Comparison of ENCODE assay signal across 2 cellular contexts in the genomic region with DNA sequence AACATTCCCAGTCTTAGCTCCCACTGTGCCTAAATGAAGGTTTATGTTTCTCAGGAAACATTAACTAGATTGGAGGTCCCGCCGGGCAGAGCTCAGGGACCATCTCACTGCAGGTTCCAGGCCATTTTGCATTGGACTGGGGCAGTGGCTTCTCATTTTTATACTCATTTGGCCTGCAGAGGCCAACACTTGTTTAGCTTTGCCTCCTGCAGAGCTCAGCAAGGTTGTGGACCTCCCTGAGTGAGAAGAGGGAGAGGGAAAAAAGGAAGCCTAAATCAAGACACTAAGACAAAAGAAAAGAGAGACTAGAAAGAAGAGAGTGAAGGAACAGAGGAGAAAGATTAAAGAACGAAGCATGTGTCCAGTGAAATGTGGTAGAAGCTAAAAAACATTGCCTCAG.
TF ChIP-seq lines count a peak whose summit lies in the region.

No MANE protein-coding gene starts in this region.

TF ChIP-seq in SK-N-SH, 30 proteins besides CTCF, POLR2A, EP300 and RAD21 (continued from another document):
- TF ChIP-seq, protein P1, sequence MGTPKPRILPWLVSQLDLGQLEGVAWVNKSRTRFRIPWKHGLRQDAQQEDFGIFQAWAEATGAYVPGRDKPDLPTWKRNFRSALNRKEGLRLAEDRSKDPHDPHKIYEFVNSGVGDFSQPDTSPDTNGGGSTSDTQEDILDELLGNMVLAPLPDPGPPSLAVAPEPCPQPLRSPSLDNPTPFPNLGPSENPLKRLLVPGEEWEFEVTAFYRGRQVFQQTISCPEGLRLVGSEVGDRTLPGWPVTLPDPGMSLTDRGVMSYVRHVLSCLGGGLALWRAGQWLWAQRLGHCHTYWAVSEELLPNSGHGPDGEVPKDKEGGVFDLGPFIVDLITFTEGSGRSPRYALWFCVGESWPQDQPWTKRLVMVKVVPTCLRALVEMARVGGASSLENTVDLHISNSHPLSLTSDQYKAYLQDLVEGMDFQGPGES (IDR thresholded peaks at IDR 0.05; ENCODE audit: low read depth, low read length) = no peak
- TF ChIP-seq JUND (IDR thresholded peaks at IDR 0.05) = no peak
- TF ChIP-seq, protein P2, sequence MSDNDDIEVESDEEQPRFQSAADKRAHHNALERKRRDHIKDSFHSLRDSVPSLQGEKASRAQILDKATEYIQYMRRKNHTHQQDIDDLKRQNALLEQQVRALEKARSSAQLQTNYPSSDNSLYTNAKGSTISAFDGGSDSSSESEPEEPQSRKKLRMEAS (IDR thresholded peaks at IDR 0.05; ENCODE audit: low read depth) = no peak
- TF ChIP-seq CHD2 (IDR thresholded peaks at IDR 0.05; ENCODE audit: low read length, partially characterized antibody) = no peak
- no peak for TF ChIP-seq MXI1 (IDR thresholded peaks at IDR 0.05; ENCODE audit: low read depth, low read length)
- no peak for TF ChIP-seq FOXJ3 (CRISPR knock-in tag; IDR thresholded peaks at IDR 0.05)
- TF ChIP-seq, protein P3, sequence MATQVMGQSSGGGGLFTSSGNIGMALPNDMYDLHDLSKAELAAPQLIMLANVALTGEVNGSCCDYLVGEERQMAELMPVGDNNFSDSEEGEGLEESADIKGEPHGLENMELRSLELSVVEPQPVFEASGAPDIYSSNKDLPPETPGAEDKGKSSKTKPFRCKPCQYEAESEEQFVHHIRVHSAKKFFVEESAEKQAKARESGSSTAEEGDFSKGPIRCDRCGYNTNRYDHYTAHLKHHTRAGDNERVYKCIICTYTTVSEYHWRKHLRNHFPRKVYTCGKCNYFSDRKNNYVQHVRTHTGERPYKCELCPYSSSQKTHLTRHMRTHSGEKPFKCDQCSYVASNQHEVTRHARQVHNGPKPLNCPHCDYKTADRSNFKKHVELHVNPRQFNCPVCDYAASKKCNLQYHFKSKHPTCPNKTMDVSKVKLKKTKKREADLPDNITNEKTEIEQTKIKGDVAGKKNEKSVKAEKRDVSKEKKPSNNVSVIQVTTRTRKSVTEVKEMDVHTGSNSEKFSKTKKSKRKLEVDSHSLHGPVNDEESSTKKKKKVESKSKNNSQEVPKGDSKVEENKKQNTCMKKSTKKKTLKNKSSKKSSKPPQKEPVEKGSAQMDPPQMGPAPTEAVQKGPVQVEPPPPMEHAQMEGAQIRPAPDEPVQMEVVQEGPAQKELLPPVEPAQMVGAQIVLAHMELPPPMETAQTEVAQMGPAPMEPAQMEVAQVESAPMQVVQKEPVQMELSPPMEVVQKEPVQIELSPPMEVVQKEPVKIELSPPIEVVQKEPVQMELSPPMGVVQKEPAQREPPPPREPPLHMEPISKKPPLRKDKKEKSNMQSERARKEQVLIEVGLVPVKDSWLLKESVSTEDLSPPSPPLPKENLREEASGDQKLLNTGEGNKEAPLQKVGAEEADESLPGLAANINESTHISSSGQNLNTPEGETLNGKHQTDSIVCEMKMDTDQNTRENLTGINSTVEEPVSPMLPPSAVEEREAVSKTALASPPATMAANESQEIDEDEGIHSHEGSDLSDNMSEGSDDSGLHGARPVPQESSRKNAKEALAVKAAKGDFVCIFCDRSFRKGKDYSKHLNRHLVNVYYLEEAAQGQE (IDR thresholded peaks at IDR 0.05; ENCODE audit: low read depth, low read length) = no peak

TF ChIP-seq in HEK293, 187 proteins besides CTCF, POLR2A, EP300 and RAD21 (continued from another document):
- TF ChIP-seq, protein P4, sequence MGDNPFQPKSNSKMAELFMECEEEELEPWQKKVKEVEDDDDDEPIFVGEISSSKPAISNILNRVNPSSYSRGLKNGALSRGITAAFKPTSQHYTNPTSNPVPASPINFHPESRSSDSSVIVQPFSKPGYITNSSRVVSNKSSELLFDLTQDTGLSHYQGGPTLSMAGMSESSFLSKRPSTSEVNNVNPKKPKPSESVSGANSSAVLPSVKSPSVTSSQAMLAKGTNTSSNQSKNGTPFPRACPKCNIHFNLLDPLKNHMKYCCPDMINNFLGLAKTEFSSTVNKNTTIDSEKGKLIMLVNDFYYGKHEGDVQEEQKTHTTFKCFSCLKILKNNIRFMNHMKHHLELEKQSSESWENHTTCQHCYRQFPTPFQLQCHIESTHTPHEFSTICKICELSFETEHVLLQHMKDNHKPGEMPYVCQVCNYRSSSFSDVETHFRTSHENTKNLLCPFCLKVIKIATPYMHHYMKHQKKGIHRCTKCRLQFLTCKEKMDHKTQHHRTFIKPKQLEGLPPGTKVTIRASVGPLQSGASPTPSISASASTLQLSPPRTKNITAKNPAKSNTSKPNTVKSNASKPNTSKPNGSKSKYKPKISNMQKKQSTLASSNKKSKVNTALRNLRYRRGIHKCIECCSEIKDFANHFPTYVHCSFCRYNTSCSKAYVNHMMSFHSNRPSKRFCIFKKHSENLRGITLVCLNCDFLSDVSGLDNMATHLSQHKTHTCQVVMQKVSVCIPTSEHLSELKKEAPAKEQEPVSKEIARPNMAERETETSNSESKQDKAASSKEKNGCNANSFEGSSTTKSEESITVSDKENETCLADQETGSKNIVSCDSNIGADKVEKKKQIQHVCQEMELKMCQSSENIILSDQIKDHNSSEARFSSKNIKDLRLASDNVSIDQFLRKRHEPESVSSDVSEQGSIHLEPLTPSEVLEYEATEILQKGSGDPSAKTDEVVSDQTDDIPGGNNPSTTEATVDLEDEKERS (tag by site-specific recombination; IDR thresholded peaks at IDR 0.05) = no peak
- TF ChIP-seq ZNF138 (tag by site-specific recombination; IDR thresholded peaks at IDR 0.05; ENCODE audit: borderline replicate concordance) = no peak
- TF ChIP-seq ZNF146 (tag by site-specific recombination; IDR thresholded peaks at IDR 0.05) = no peak
- no peak for TF ChIP-seq ZNF623 (tag by site-specific recombination; IDR thresholded peaks at IDR 0.05)
- no peak for TF ChIP-seq ZNF175 (tag by site-specific recombination; IDR thresholded peaks at IDR 0.05)
- TF ChIP-seq ZNF549 (tag by site-specific recombination; IDR thresholded peaks at IDR 0.05) = no peak
- no peak for TF ChIP-seq ZNF221 (tag by site-specific recombination; IDR thresholded peaks at IDR 0.05; ENCODE audit: borderline replicate concordance)
- TF ChIP-seq ZNF768 (tag by site-specific recombination; IDR thresholded peaks at IDR 0.05) = no peak
- peak; percentile 93 for TF ChIP-seq ZIC2 (tag by site-specific recombination; IDR thresholded peaks at IDR 0.05)
- no peak for TF ChIP-seq ZNF433 (tag by site-specific recombination; IDR thresholded peaks at IDR 0.05; ENCODE audit: low read depth)
- TF ChIP-seq GLIS1 (tag by site-specific recombination; IDR thresholded peaks at IDR 0.05) = peak; percentile 68
- TF ChIP-seq ZNF114 (tag by site-specific recombination; IDR thresholded peaks at IDR 0.05) = no peak
- no peak for TF ChIP-seq ZNF626 (tag by site-specific recombination; IDR thresholded peaks at IDR 0.05)
- no peak for TF ChIP-seq ZNF274 (IDR thresholded peaks at IDR 0.05; ENCODE audit: low read length)
- no peak for TF ChIP-seq ZNF274 (tag by site-specific recombination; IDR thresholded peaks at IDR 0.05; ENCODE audit: borderline replicate concordance)
- no peak for TF ChIP-seq ZFP3 (tag by site-specific recombination; IDR thresholded peaks at IDR 0.05; ENCODE audit: low read depth)
